ENCODE assay signal across 1 cellular context in the genomic region with DNA sequence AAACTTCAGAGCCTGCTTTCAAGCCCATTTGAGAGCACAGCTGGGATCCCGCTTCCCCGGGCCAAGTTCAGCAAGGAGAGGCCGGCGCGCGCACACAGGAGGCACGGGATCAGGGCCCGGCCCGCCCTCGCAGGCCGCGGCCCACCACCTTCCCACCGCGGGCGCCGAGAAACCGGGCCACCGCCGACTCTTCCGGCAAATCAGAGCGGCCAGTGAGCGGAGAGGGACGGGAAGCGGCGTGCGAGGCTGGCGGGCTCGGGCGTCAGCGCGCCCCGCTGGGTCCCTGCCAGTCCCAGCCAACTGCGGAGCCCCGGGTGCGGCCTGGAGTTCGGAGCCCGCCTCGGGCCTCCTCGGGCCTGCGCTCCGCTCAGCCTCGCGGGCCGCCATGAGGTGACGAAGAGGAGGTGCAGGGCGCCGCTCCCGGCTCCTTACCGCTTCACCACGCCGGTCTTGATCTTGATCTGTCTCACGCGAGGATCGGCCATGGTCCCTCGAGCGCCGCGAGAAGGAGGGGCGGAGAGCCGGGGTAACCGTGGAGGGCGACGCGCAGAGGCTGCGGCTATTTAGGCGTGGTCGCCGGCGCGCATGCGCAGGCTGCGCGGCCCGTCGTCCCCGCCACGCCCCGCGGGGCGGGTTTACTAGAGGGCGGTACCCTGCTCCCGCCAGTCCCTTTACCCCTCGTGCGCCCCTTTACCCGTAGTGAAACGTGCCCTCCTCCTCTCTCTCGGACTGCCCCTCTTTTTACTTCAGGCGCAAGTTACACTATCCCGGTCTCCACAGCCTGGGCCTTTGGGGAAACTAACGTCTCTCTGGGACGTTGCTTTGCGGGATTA.
TF ChIP-seq lines count a peak whose summit lies in the region.

A gene with protein sequence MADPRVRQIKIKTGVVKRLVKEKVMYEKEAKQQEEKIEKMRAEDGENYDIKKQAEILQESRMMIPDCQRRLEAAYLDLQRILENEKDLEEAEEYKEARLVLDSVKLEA (minus strand): TSS at position 567 of the 833 bp plus-strand sequence. CDS start 82 bp downstream, at position 485.

TF ChIP-seq in K562, 482 proteins besides CTCF, POLR2A, EP300 and RAD21 (continued from another document):
- TF ChIP-seq, protein P1, sequence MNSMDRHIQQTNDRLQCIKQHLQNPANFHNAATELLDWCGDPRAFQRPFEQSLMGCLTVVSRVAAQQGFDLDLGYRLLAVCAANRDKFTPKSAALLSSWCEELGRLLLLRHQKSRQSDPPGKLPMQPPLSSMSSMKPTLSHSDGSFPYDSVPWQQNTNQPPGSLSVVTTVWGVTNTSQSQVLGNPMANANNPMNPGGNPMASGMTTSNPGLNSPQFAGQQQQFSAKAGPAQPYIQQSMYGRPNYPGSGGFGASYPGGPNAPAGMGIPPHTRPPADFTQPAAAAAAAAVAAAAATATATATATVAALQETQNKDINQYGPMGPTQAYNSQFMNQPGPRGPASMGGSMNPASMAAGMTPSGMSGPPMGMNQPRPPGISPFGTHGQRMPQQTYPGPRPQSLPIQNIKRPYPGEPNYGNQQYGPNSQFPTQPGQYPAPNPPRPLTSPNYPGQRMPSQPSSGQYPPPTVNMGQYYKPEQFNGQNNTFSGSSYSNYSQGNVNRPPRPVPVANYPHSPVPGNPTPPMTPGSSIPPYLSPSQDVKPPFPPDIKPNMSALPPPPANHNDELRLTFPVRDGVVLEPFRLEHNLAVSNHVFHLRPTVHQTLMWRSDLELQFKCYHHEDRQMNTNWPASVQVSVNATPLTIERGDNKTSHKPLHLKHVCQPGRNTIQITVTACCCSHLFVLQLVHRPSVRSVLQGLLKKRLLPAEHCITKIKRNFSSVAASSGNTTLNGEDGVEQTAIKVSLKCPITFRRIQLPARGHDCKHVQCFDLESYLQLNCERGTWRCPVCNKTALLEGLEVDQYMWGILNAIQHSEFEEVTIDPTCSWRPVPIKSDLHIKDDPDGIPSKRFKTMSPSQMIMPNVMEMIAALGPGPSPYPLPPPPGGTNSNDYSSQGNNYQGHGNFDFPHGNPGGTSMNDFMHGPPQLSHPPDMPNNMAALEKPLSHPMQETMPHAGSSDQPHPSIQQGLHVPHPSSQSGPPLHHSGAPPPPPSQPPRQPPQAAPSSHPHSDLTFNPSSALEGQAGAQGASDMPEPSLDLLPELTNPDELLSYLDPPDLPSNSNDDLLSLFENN (IDR thresholded peaks at IDR 0.05; ENCODE audit: low read depth in 2 of 2, low read length in 2 of 2): no peak
- TF ChIP-seq NFE2 (IDR thresholded peaks at IDR 0.05; ENCODE audit: low read depth): no peak
- peak; percentile 70 for TF ChIP-seq EGR1 (conservative IDR thresholded peaks at IDR 0.05)
- no peak for TF ChIP-seq MIER1 (IDR thresholded peaks at IDR 0.05; ENCODE audit: low read depth)
- TF ChIP-seq HEY1 (CRISPR knock-in tag; IDR thresholded peaks at IDR 0.05; ENCODE audit: borderline replicate concordance): no peak
- TF ChIP-seq BHLHE40 (IDR thresholded peaks at IDR 0.05; ENCODE audit: low read length): peak; percentile 86
- TF ChIP-seq CHCHD3 (CRISPR knock-in tag; IDR thresholded peaks at IDR 0.05): no peak
- TF ChIP-seq TSC22D4 (tag; IDR thresholded peaks at IDR 0.05): no peak
- no peak for TF ChIP-seq RBM14 (IDR thresholded peaks at IDR 0.05; ENCODE audit: borderline replicate concordance, insufficient read depth, low read depth, low read length)
- no peak for TF ChIP-seq BMI1 (IDR thresholded peaks at IDR 0.05; ENCODE audit: low read length)
- TF ChIP-seq, protein P2, sequence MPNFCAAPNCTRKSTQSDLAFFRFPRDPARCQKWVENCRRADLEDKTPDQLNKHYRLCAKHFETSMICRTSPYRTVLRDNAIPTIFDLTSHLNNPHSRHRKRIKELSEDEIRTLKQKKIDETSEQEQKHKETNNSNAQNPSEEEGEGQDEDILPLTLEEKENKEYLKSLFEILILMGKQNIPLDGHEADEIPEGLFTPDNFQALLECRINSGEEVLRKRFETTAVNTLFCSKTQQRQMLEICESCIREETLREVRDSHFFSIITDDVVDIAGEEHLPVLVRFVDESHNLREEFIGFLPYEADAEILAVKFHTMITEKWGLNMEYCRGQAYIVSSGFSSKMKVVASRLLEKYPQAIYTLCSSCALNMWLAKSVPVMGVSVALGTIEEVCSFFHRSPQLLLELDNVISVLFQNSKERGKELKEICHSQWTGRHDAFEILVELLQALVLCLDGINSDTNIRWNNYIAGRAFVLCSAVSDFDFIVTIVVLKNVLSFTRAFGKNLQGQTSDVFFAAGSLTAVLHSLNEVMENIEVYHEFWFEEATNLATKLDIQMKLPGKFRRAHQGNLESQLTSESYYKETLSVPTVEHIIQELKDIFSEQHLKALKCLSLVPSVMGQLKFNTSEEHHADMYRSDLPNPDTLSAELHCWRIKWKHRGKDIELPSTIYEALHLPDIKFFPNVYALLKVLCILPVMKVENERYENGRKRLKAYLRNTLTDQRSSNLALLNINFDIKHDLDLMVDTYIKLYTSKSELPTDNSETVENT (CRISPR knock-in tag; IDR thresholded peaks at IDR 0.05): peak; percentile 75
- no peak for TF ChIP-seq BACH1 (tag; IDR thresholded peaks at IDR 0.05)
- TF ChIP-seq, protein P3, sequence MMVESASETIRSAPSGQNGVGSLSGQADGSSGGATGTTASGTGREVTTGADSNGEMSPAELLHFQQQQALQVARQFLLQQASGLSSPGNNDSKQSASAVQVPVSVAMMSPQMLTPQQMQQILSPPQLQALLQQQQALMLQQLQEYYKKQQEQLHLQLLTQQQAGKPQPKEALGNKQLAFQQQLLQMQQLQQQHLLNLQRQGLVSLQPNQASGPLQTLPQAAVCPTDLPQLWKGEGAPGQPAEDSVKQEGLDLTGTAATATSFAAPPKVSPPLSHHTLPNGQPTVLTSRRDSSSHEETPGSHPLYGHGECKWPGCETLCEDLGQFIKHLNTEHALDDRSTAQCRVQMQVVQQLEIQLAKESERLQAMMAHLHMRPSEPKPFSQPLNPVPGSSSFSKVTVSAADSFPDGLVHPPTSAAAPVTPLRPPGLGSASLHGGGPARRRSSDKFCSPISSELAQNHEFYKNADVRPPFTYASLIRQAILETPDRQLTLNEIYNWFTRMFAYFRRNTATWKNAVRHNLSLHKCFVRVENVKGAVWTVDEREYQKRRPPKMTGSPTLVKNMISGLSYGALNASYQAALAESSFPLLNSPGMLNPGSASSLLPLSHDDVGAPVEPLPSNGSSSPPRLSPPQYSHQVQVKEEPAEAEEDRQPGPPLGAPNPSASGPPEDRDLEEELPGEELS (CRISPR knock-in tag; IDR thresholded peaks at IDR 0.05; ENCODE audit: borderline replicate concordance): peak; percentile 57; the same call in 1 of the 2 replicates
- no peak for TF ChIP-seq CEBPB (tag; IDR thresholded peaks at IDR 0.05)
- TF ChIP-seq HMG20B (CRISPR knock-in tag; IDR thresholded peaks at IDR 0.05): no peak
- TF ChIP-seq, protein P4, sequence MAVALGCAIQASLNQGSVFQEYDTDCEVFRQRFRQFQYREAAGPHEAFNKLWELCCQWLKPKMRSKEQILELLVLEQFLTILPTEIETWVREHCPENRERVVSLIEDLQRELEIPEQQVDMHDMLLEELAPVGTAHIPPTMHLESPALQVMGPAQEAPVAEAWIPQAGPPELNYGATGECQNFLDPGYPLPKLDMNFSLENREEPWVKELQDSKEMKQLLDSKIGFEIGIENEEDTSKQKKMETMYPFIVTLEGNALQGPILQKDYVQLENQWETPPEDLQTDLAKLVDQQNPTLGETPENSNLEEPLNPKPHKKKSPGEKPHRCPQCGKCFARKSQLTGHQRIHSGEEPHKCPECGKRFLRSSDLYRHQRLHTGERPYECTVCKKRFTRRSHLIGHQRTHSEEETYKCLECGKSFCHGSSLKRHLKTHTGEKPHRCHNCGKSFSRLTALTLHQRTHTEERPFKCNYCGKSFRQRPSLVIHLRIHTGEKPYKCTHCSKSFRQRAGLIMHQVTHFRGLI (CRISPR knock-in tag; IDR thresholded peaks at IDR 0.05): no peak
- no peak for TF ChIP-seq PRPF4 (IDR thresholded peaks at IDR 0.05; ENCODE audit: insufficient read depth, low read depth, low read length, poor library complexity, severe bottlenecking)
- no peak for TF ChIP-seq ZNF175 (CRISPR knock-in tag; IDR thresholded peaks at IDR 0.05; ENCODE audit: low read depth)
TF ChIP-seq in K562: peak in this region for 128.
